ENCODE assay signal across 1 cellular context in genomic region chr1:44485229-44485932, GRCh38.
TF ChIP-seq lines count a peak whose summit lies in the region.

No MANE protein-coding gene starts in this region.

TF ChIP-seq in K562, 482 proteins besides CTCF, POLR2A, EP300 and RAD21 (continued from another document and continues in another):
- TF ChIP-seq AFF1 (IDR thresholded peaks at IDR 0.05; ENCODE audit: low read depth in 1 of 2, partially characterized antibody in 2 of 2) = peak in 1 of 2 experiments; percentile 60
- TF ChIP-seq RBM22 (IDR thresholded peaks at IDR 0.05; ENCODE audit: low read depth, low read length, poor library complexity, severe bottlenecking) = no peak
- TF ChIP-seq ILF3 (IDR thresholded peaks at IDR 0.05; ENCODE audit: borderline replicate concordance) = no peak
- TF ChIP-seq ZNF232 (CRISPR knock-in tag; IDR thresholded peaks at IDR 0.05) = no peak
- peak; percentile 99 for TF ChIP-seq NFE2 (IDR thresholded peaks at IDR 0.05; ENCODE audit: low read depth)
- TF ChIP-seq TRIM24 (IDR thresholded peaks at IDR 0.05) = peak; percentile 84 to 86
- no peak for TF ChIP-seq REST (CRISPR knock-in tag; IDR thresholded peaks at IDR 0.05; ENCODE audit: low read depth)
- no peak for TF ChIP-seq KDM5B (IDR thresholded peaks at IDR 0.05; ENCODE audit: insufficient replicate concordance, low read depth, low read length)
- no peak for TF ChIP-seq STAG1 (CRISPR knock-in tag; IDR thresholded peaks at IDR 0.05; ENCODE audit: borderline replicate concordance)
- no peak for TF ChIP-seq PCBP2 (IDR thresholded peaks at IDR 0.05; ENCODE audit: low read depth, low read length, poor library complexity, severe bottlenecking)
- TF ChIP-seq KLF1 (tag; IDR thresholded peaks at IDR 0.05) = no peak
- no peak for TF ChIP-seq PRDM10 (IDR thresholded peaks at IDR 0.05; ENCODE audit: partially characterized antibody)
- TF ChIP-seq KDM2B (CRISPR knock-in tag; IDR thresholded peaks at IDR 0.05) = no peak
- TF ChIP-seq ZNF143 (CRISPR knock-in tag; IDR thresholded peaks at IDR 0.05) = no peak
- no peak for TF ChIP-seq SAP30 (IDR thresholded peaks at IDR 0.05; ENCODE audit: borderline replicate concordance, insufficient read depth, low read depth, low read length, poor library complexity, severe bottlenecking)
- no peak for TF ChIP-seq EWSR1 (IDR thresholded peaks at IDR 0.05; ENCODE audit: borderline replicate concordance, low read depth, partially characterized antibody)
- TF ChIP-seq ARID3B (CRISPR knock-in tag; IDR thresholded peaks at IDR 0.05; ENCODE audit: borderline replicate concordance) = no peak
- TF ChIP-seq ZFPM2 (CRISPR knock-in tag; IDR thresholded peaks at IDR 0.05) = no peak
- TF ChIP-seq CBFB (CRISPR knock-in tag; IDR thresholded peaks at IDR 0.05) = no peak
- no peak for TF ChIP-seq ZNF778 (CRISPR knock-in tag; IDR thresholded peaks at IDR 0.05)
- peak; percentile 68 for TF ChIP-seq HMGN3 (IDR thresholded peaks at IDR 0.05; ENCODE audit: borderline replicate concordance, extremely low read depth, insufficient read length, low read depth, low read length)
- peak; percentile 14 for TF ChIP-seq TAF1 (IDR thresholded peaks at IDR 0.05; ENCODE audit: control insufficient read depth, extremely low read depth, insufficient read depth, low read length, severe bottlenecking)
- no peak for TF ChIP-seq POLR2B (IDR thresholded peaks at IDR 0.05; ENCODE audit: low read depth, partially characterized antibody)
- peak; percentile 74 to 83; a peak in 3 of 4 replicates for TF ChIP-seq FOXK2 (conservative IDR thresholded peaks at IDR 0.05 in 1 of 2, IDR thresholded peaks at IDR 0.05 in 1 of 2; ENCODE audit: low read depth in 2 of 2)
- no peak for TF ChIP-seq POLR2AphosphoS2 (IDR thresholded peaks at IDR 0.05; ENCODE audit: low read length)
- TF ChIP-seq UBTF (IDR thresholded peaks at IDR 0.05; ENCODE audit: borderline replicate concordance in 1 of 2, low read depth in 2 of 2, low read length in 2 of 2) = no peak
- peak; percentile 71; the same call in 1 of the 2 replicates for TF ChIP-seq NCOA1 (IDR thresholded peaks at IDR 0.05; ENCODE audit: low read depth)
- no peak for TF ChIP-seq NR4A1 (CRISPR knock-in tag; IDR thresholded peaks at IDR 0.05)
- no peak for TF ChIP-seq NR4A1 (tag; IDR thresholded peaks at IDR 0.05)
- peak; percentile 80; the same call in 1 of the 2 replicates for TF ChIP-seq ATF7 (IDR thresholded peaks at IDR 0.05)
- peak; percentile 85 for TF ChIP-seq ATF3 (IDR thresholded peaks at IDR 0.05)
- TF ChIP-seq ATF3 (CRISPR knock-in tag; conservative IDR thresholded peaks at IDR 0.05) = no peak
- no peak for TF ChIP-seq NFYB (IDR thresholded peaks at IDR 0.05; ENCODE audit: extremely low read depth, insufficient read length)
- TF ChIP-seq KAT7 (CRISPR knock-in tag; IDR thresholded peaks at IDR 0.05; ENCODE audit: borderline replicate concordance) = no peak
- no peak for TF ChIP-seq CCAR2 (IDR thresholded peaks at IDR 0.05; ENCODE audit: low read depth, low read length)
- no peak for TF ChIP-seq NR0B1 (IDR thresholded peaks at IDR 0.05; ENCODE audit: partially characterized antibody)
- TF ChIP-seq ZBTB17 (CRISPR knock-in tag; IDR thresholded peaks at IDR 0.05) = no peak
- no peak for TF ChIP-seq ZFP30 (CRISPR knock-in tag; IDR thresholded peaks at IDR 0.05; ENCODE audit: borderline replicate concordance)
- TF ChIP-seq SMARCA5 (IDR thresholded peaks at IDR 0.05) = no peak
- TF ChIP-seq ZNF124 (CRISPR knock-in tag; IDR thresholded peaks at IDR 0.05) = no peak
- no peak; the same call in 1 of the 2 replicates for TF ChIP-seq ETV1 (tag; conservative IDR thresholded peaks at IDR 0.05; ENCODE audit: low read depth)
- no peak for TF ChIP-seq CLOCK (CRISPR knock-in tag; IDR thresholded peaks at IDR 0.05; ENCODE audit: borderline replicate concordance)
- no peak for TF ChIP-seq RBM25 (IDR thresholded peaks at IDR 0.05; ENCODE audit: low read depth, low read length, severe bottlenecking)
- no peak for TF ChIP-seq SUPT5H (IDR thresholded peaks at IDR 0.05)
